Comparison of ENCODE assay signal across 2 cellular contexts in genomic region chr3:33438284-33438668, GRCh38.
TF ChIP-seq lines count a peak whose summit lies in the region.

No MANE protein-coding gene starts in this region.

TF ChIP-seq in GM12878, 131 proteins besides CTCF, POLR2A, EP300 and RAD21 (continued from another document):
- TF ChIP-seq IKZF2 (IDR thresholded peaks at IDR 0.05) (0 out of 4 replicates have a peak, but pooled peaks of 1 of the 2 experiments have one; percentile 18), RBBP5 (conservative IDR thresholded peaks at IDR 0.05) (no peak)

TF ChIP-seq in liver, 16 proteins besides CTCF, POLR2A, EP300 and RAD21 (continued from another document):
- TF ChIP-seq REST (IDR thresholded peaks at IDR 0.05) (no peak), TAF1 (conservative IDR thresholded peaks at IDR 0.05) (no peak), HNF4G (IDR thresholded peaks at IDR 0.05) (no peak), GABPA (IDR thresholded peaks at IDR 0.05 in 1 of 2, conservative IDR thresholded peaks at IDR 0.05 in 1 of 2) (no peak), HNF4A (conservative IDR thresholded peaks at IDR 0.05) (no peak)
